Comparison of ENCODE assay signal across 29 cellular contexts in the genomic region with DNA sequence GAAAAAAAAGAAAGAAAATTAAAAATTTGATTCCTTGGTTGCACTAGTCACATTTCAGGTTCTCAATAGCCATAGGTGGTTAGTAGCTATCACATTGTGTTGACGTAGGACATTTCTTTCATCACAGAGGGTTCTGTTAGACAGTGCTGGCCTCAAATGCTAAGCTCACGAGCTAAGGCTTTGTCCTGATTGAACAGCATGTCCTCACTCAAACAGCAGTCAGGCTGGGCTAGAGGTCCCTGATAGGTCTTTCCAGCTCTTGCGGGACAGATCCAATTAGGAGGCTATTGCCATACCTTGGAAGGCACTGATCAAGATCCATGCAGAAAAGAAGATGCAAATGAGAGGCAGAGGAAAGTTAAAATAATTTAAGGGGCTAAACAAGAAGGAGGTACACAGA.
"Had no signal": no experiment of that assay in that cellular context is flagged by ENCODE, and none has a peak within 500 bp of the region (broad histone marks: within the 10 kb centered on the region; RNA-seq: fewer than 3 reads in every experiment).

No MANE protein-coding gene starts in this region.

- H3K9me3 ChIP-seq: heart left ventricle, ovary, testis, upper lobe of right lung had no signal

- H3K4me3 ChIP-seq: dorsolateral prefrontal cortex, heart left ventricle, ovary, testis, upper lobe of right lung had no signal

- H3K36me3 ChIP-seq: heart left ventricle, ovary had no signal

- H3K27ac ChIP-seq: dorsolateral prefrontal cortex, ovary, testis, upper lobe of right lung, VCaP had no signal

- H3K4me3 Mint-ChIP-seq: activated T-cell treated with anti-CD3 and anti-CD28 coated beads, Interleukin-2, amount 50 U/mL, for 72 hours; central memory CD8-positive, alpha-beta T cell; immature natural killer cell; naive B cell; T-helper 1 cell treated with Interleukin-12 subunit alpha and Interleukin-12 subunit beta and Interleukin-4 antibody, amounts not matched to agents 30 μg/mL and 1 μg/mL, for 36 hours had no signal

- DNase-seq: activated CD4-positive, alpha-beta T cell treated with anti-CD3 and anti-CD28 coated beads for 4 hours; activated CD4-positive, alpha-beta T cell treated with anti-CD3 and anti-CD28 coated beads, Interleukin-2, amount 50 U/mL, for 4 hours; activated naive CD4-positive, alpha-beta T cell; activated T-cell treated with anti-CD3 and anti-CD28 coated beads for 4 hours; activated T-cell treated with anti-CD3 and anti-CD28 coated beads, Interleukin-2, amount 50 U/mL, for 72 hours; dorsolateral prefrontal cortex; effector memory CD4-positive, alpha-beta T cell; erythroblast; foreskin fibroblast; heart left ventricle; hypothalamus; immature natural killer cell; kidney; left colon; mammary epithelial cell; naive B cell; ovary; retina; stimulated activated CD4-positive, alpha-beta T cell treated with anti-CD3 and anti-CD28 coated beads, Interleukin-15, amount 100 ng/mL, for 24 hours; stimulated activated CD4-positive, alpha-beta T cell treated with anti-CD3 and anti-CD28 coated beads, Interleukin-2, amount 100 ng/mL, for 24 hours; stimulated activated naive CD4-positive, alpha-beta T cell; SW 1271; T-helper 9 cell; testis; upper lobe of right lung had no signal

- H3K36me3 Mint-ChIP-seq: activated naive CD4-positive, alpha-beta T cell treated with anti-CD3 and anti-CD28 coated beads, Interleukin-2, amount 50 U/mL, for 72 hours; immature natural killer cell; naive B cell had no signal

- H3K9me3 Mint-ChIP-seq: activated naive CD4-positive, alpha-beta T cell treated with anti-CD3 and anti-CD28 coated beads, Interleukin-2, amount 50 U/mL, for 72 hours; activated T-cell treated with anti-CD3 and anti-CD28 coated beads, Interleukin-2, amount 50 U/mL, for 72 hours; central memory CD8-positive, alpha-beta T cell; T-helper 1 cell treated with Interleukin-12 subunit alpha and Interleukin-12 subunit beta and Interleukin-4 antibody, amounts not matched to agents 30 μg/mL and 1 μg/mL, for 36 hours had no signal

- H3K27me3 ChIP-seq: dorsolateral prefrontal cortex, heart left ventricle, ovary, testis, upper lobe of right lung had no signal

- ATAC-seq: activated naive CD4-positive, alpha-beta T cell treated with anti-CD3 and anti-CD28 coated beads, Interleukin-2, amount 50 U/mL, for 72 hours; activated T-cell treated with anti-CD3 and anti-CD28 coated beads, Interleukin-2, amount 50 U/mL, for 72 hours; left colon; upper lobe of right lung had no signal

- H3K27ac Mint-ChIP-seq: activated naive CD4-positive, alpha-beta T cell treated with anti-CD3 and anti-CD28 coated beads, Interleukin-2, amount 50 U/mL, for 72 hours; activated T-cell treated with anti-CD3 and anti-CD28 coated beads, Interleukin-2, amount 50 U/mL, for 72 hours; immature natural killer cell; T-helper 1 cell treated with Interleukin-12 subunit alpha and Interleukin-12 subunit beta and Interleukin-4 antibody, amounts not matched to agents 30 μg/mL and 1 μg/mL, for 36 hours had no signal
